In genomic region chr5:143624465-143624864, GRCh38 we compare ENCODE assay signal across 26 cellular contexts.
"Had no signal": no experiment of that assay in that cellular context is flagged by ENCODE, and none has a peak within 500 bp of the region (broad histone marks: within the 10 kb centered on the region; RNA-seq: fewer than 3 reads in every experiment).

No MANE protein-coding gene starts in this region.

- H3K27me3 Mint-ChIP-seq: naive B cell; stimulated activated naive B cell treated with anti-CD40 and anti-IgM and Interleukin-4, amounts not matched to agents 10 μg/mL and 1 μg/mL and 100 μg/mL, for 72 hours; stimulated activated naive CD8-positive, alpha-beta T cell treated with anti-CD3 and anti-CD28 coated beads, Interleukin-15, amount 100 ng/mL, for 72 hours had no signal

- H3K4me1 ChIP-seq: gastroesophageal sphincter, psoas muscle, testis, tibial nerve, vagina had no signal

- H3K4me3 Mint-ChIP-seq: nephron; stimulated activated naive B cell treated with anti-CD40 and anti-IgM and Interleukin-4, amounts not matched to agents 10 μg/mL and 1 μg/mL and 100 μg/mL, for 72 hours; stimulated activated naive CD8-positive, alpha-beta T cell treated with anti-CD3 and anti-CD28 coated beads, Interleukin-15, amount 100 ng/mL, for 72 hours had no signal

- H3K27ac ChIP-seq: gastroesophageal sphincter, neutrophil, psoas muscle, skin epidermis, testis, tibial nerve, upper lobe of right lung, vagina had no signal

- H3K9me3 Mint-ChIP-seq: stimulated activated naive CD8-positive, alpha-beta T cell treated with anti-CD3 and anti-CD28 coated beads, Interleukin-15, amount 100 ng/mL, for 72 hours had no signal

- ATAC-seq: esophagus mucosa; gastroesophageal sphincter; left cardiac atrium; left ventricle myocardium superior; psoas muscle; sciatic nerve; stimulated activated naive B cell treated with anti-CD40 and anti-IgM and Interleukin-4, amounts not matched to agents 10 μg/mL and 1 μg/mL and 100 μg/mL, for 72 hours; stimulated activated naive CD8-positive, alpha-beta T cell treated with anti-CD3 and anti-CD28 coated beads, Interleukin-15, amount 100 ng/mL, for 72 hours; upper lobe of right lung had no signal

- H3K36me3 Mint-ChIP-seq: stimulated activated naive B cell treated with anti-CD40 and anti-IgM and Interleukin-4, amounts not matched to agents 10 μg/mL and 1 μg/mL and 100 μg/mL, for 72 hours had no signal

- H3K27me3 ChIP-seq: gastroesophageal sphincter, neutrophil, testis, tibial nerve, upper lobe of right lung, vagina had no signal

- H3K27ac Mint-ChIP-seq: nephron; stimulated activated naive B cell treated with anti-CD40 and anti-IgM and Interleukin-4, amounts not matched to agents 10 μg/mL and 1 μg/mL and 100 μg/mL, for 72 hours had no signal

- H3K9me3 ChIP-seq: gastroesophageal sphincter, neutrophil, psoas muscle, testis, tibial nerve, upper lobe of right lung, vagina had no signal

- H3K4me3 ChIP-seq: gastroesophageal sphincter, lung, psoas muscle, skin epidermis, testis, tibial nerve, upper lobe of right lung, vagina had no signal

- DNase-seq: effector memory CD4-positive, alpha-beta T cell; foreskin fibroblast; glutamatergic neuron; islet precursor cell; left cardiac atrium; left ventricle myocardium superior; mesendoderm; naive B cell; psoas muscle; retina; stimulated activated CD4-positive, alpha-beta T cell treated with anti-CD3 and anti-CD28 coated beads, Interleukin-2, amount 100 ng/mL, for 24 hours; stimulated activated CD4-positive, alpha-beta T cell treated with anti-CD3 and anti-CD28 coated beads, Interleukin-4, amount 100 ng/mL, for 4 hours; stimulated activated naive B cell treated with anti-CD40 and anti-IgM and Interleukin-4, amounts not matched to agents 10 μg/mL and 1 μg/mL and 100 μg/mL, for 72 hours; stimulated activated naive CD8-positive, alpha-beta T cell treated with anti-CD3 and anti-CD28 coated beads, Interleukin-15, amount 100 ng/mL, for 72 hours; testis; upper lobe of right lung had no signal

- H3K4me1 Mint-ChIP-seq: stimulated activated naive CD8-positive, alpha-beta T cell treated with anti-CD3 and anti-CD28 coated beads, Interleukin-15, amount 100 ng/mL, for 72 hours had no signal

- FAIRE-seq: endometrium had no signal

- H3K36me3 ChIP-seq: gastroesophageal sphincter, neutrophil, tibial nerve, upper lobe of right lung, vagina had no signal
